ENCODE assay signal across 10 cellular contexts in genomic region chrX:115949900-115950822, GRCh38.
DNase-seq lines count a peak whose midpoint lies in the region; ATAC-seq lines count a peak whose summit lies in the region.
"Had no signal": no experiment of that assay in that cellular context is flagged by ENCODE, and none has a peak within 500 bp of the region (broad histone marks: within the 10 kb centered on the region; RNA-seq: fewer than 3 reads in every experiment).

No MANE protein-coding gene starts in this region.

- no peak overlapping the region for H3K4me3 Mint-ChIP-seq in activated CD8-positive, alpha-beta memory T cell treated with anti-CD3 and anti-CD28 coated beads, Interleukin-2, amount 10 ng/mL, durations not matched to agents 7 days and 5 days
- no peak overlapping the region for H3K4me3 Mint-ChIP-seq in activated naive CD4-positive, alpha-beta T cell treated with anti-CD3 and anti-CD28 coated beads, Interleukin-2, amount 10 ng/mL, durations not matched to agents 7 days and 5 days

- H3K36me3 Mint-ChIP-seq in activated CD8-positive, alpha-beta memory T cell treated with anti-CD3 and anti-CD28 coated beads, Interleukin-2, amount 10 ng/mL, durations not matched to agents 7 days and 5 days = no peaks in the 10 kb centered on the region
- H3K36me3 Mint-ChIP-seq in activated naive CD4-positive, alpha-beta T cell treated with anti-CD3 and anti-CD28 coated beads, Interleukin-2, amount 10 ng/mL, durations not matched to agents 7 days and 5 days = no peaks in the 10 kb centered on the region

- peak; percentile 71 for DNase-seq in Ammon's horn (ENCODE audit: low spot score)
- DNase-seq in NOMO-1 treated with dmso at 0.1 percent for 144 hours (lab: John Stamatoyannopoulos, UW; ENCODE audit: unreplicated experiment) = peak; percentile 41
- DNase-seq in iPS-NIHi11 (ENCODE audit: low spot score) = peak; percentile 34
- no peak for DNase-seq in activated CD8-positive, alpha-beta memory T cell treated with anti-CD3 and anti-CD28 coated beads, Interleukin-2, amount 10 ng/mL, durations not matched to agents 7 days and 5 days
- DNase-seq in activated naive CD4-positive, alpha-beta T cell treated with anti-CD3 and anti-CD28 coated beads, Interleukin-2, amount 10 ng/mL, durations not matched to agents 7 days and 5 days = no peak
- DNase-seq: activated effector memory CD4-positive, alpha-beta T cell treated with anti-CD3 and anti-CD28 coated beads, Interleukin-2, amount 50 U/mL, for 16 hours; stimulated activated CD4-positive, alpha-beta T cell treated with anti-CD3 and anti-CD28 coated beads, Interleukin-4, amount 100 ng/mL, for 1 hour had no signal

- H3K27me3 Mint-ChIP-seq in activated CD8-positive, alpha-beta memory T cell treated with anti-CD3 and anti-CD28 coated beads, Interleukin-2, amount 10 ng/mL, durations not matched to agents 7 days and 5 days = no peaks in the 10 kb centered on the region
- no peaks in the 10 kb centered on the region for H3K27me3 Mint-ChIP-seq in activated naive CD4-positive, alpha-beta T cell treated with anti-CD3 and anti-CD28 coated beads, Interleukin-2, amount 10 ng/mL, durations not matched to agents 7 days and 5 days

- ATAC-seq in HG03159 (IDR thresholded peaks at IDR 0.05; ENCODE audit: unreplicated experiment) (peak; percentile 44), GM19397 (IDR thresholded peaks at IDR 0.05; ENCODE audit: unreplicated experiment) (no peak), GM21529 (IDR thresholded peaks at IDR 0.05; ENCODE audit: unreplicated experiment) (no peak)
- ATAC-seq in activated CD8-positive, alpha-beta memory T cell treated with anti-CD3 and anti-CD28 coated beads, Interleukin-2, amount 10 ng/mL, durations not matched to agents 7 days and 5 days = no peak

- CTCF ChIA-PET in activated CD8-positive, alpha-beta memory T cell treated with anti-CD3 and anti-CD28 coated beads, Interleukin-2, amount 10 ng/mL, durations not matched to agents 7 days and 5 days (lab: Charles Lee) = no interaction called here
- CTCF ChIA-PET in activated naive CD4-positive, alpha-beta T cell treated with anti-CD3 and anti-CD28 coated beads, Interleukin-2, amount 10 ng/mL, durations not matched to agents 7 days and 5 days (lab: Charles Lee) = no interaction called here

- peaks cover 3% of the 10 kb centered on the region for H3K9me3 Mint-ChIP-seq in activated CD8-positive, alpha-beta memory T cell treated with anti-CD3 and anti-CD28 coated beads, Interleukin-2, amount 10 ng/mL, durations not matched to agents 7 days and 5 days (ENCODE audit: low read depth)
- peaks cover 10% of the 10 kb centered on the region for H3K9me3 Mint-ChIP-seq in activated naive CD4-positive, alpha-beta T cell treated with anti-CD3 and anti-CD28 coated beads, Interleukin-2, amount 10 ng/mL, durations not matched to agents 7 days and 5 days

- no peak overlapping the region for H3K27ac Mint-ChIP-seq in activated CD8-positive, alpha-beta memory T cell treated with anti-CD3 and anti-CD28 coated beads, Interleukin-2, amount 10 ng/mL, durations not matched to agents 7 days and 5 days
- no peak overlapping the region for H3K27ac Mint-ChIP-seq in activated naive CD4-positive, alpha-beta T cell treated with anti-CD3 and anti-CD28 coated beads, Interleukin-2, amount 10 ng/mL, durations not matched to agents 7 days and 5 days

- H3K4me1 Mint-ChIP-seq in activated CD8-positive, alpha-beta memory T cell treated with anti-CD3 and anti-CD28 coated beads, Interleukin-2, amount 10 ng/mL, durations not matched to agents 7 days and 5 days = no peaks in the 10 kb centered on the region
- no peaks in the 10 kb centered on the region for H3K4me1 Mint-ChIP-seq in activated naive CD4-positive, alpha-beta T cell treated with anti-CD3 and anti-CD28 coated beads, Interleukin-2, amount 10 ng/mL, durations not matched to agents 7 days and 5 days

Comparison
In these comparisons a context has a peak if more than half of its experiments do, and no peak if none do; other contexts are left out.
1. DNase-seq: peak in Ammon's horn (single experiment), NOMO-1 treated with dmso at 0.1 percent for 144 hours (single experiment) and iPS-NIHi11 (single experiment); none in activated CD8-positive, alpha-beta memory T cell treated with anti-CD3 and anti-CD28 coated beads, Interleukin-2, amount 10 ng/mL, durations not matched to agents 7 days and 5 days (single experiment) and activated naive CD4-positive, alpha-beta T cell treated with anti-CD3 and anti-CD28 coated beads, Interleukin-2, amount 10 ng/mL, durations not matched to agents 7 days and 5 days (single experiment).